Comparison of ENCODE assay signal across 9 cellular contexts in genomic region chr11:124717421-124717785, GRCh38. TPM values are rescaled to one million over a fixed set of nuclear protein-coding genes. Genes with fewer than 3 reads are reported as not detected.
A peak's percentile ranks its signal among the peaks of the same experiment; 100 is the strongest.
DNase-seq lines count a peak whose midpoint lies in the region; ATAC-seq and TF ChIP-seq lines count a peak whose summit lies in the region.
"Had no signal": no experiment of that assay in that cellular context is flagged by ENCODE, and none has a peak within 500 bp of the region (broad histone marks: within the 10 kb centered on the region; RNA-seq: fewer than 3 reads in every experiment).

No MANE protein-coding gene starts in this region.

- H3K27me3 Mint-ChIP-seq in activated CD4-positive, alpha-beta memory T cell treated with anti-CD3 and anti-CD28 coated beads for 36 hours = peaks cover 28% of the 10 kb centered on the region
- H3K27me3 Mint-ChIP-seq in activated CD4-positive, alpha-beta memory T cell treated with anti-CD3 and anti-CD28 coated beads, Interleukin-2, amount 10 ng/mL, durations not matched to agents 7 days and 5 days = peaks cover 56% of the 10 kb centered on the region
- H3K27me3 Mint-ChIP-seq in WTC11 (ENCODE audit: low read depth) = peaks cover 99% of the 10 kb centered on the region
- peaks cover 12 to 35% (median 25%) of the 10 kb centered on the region in 3 donors for H3K27me3 Mint-ChIP-seq in immature natural killer cell (ENCODE audit: low read depth in 3 of 3)

- peaks cover 0 to 9% of the 10 kb centered on the region in 2 donors for H3K4me1 ChIP-seq in thoracic aorta (ENCODE audit: control insufficient read depth in 1 of 2, low read depth in 2 of 2)

- intact Hi-C loops in activated CD4-positive, alpha-beta memory T cell treated with anti-CD3 and anti-CD28 coated beads for 36 hours (cut with micrococcal nuclease) = no loop called here

- H3K9me3 Mint-ChIP-seq in activated CD4-positive, alpha-beta memory T cell treated with anti-CD3 and anti-CD28 coated beads for 36 hours = no peaks in the 10 kb centered on the region
- H3K9me3 Mint-ChIP-seq in activated CD4-positive, alpha-beta memory T cell treated with anti-CD3 and anti-CD28 coated beads, Interleukin-2, amount 10 ng/mL, durations not matched to agents 7 days and 5 days = no peaks in the 10 kb centered on the region
- no peaks in the 10 kb centered on the region for H3K9me3 Mint-ChIP-seq in WTC11
- H3K9me3 Mint-ChIP-seq in immature natural killer cell = no peaks in the 10 kb centered on the region

- peak overlapping the region; percentile 63 to 69 for H3K27ac ChIP-seq in thoracic aorta

- H3K4me3 Mint-ChIP-seq in activated CD4-positive, alpha-beta memory T cell treated with anti-CD3 and anti-CD28 coated beads for 36 hours = peak overlapping the region; percentile 64
- H3K4me3 Mint-ChIP-seq in activated CD4-positive, alpha-beta memory T cell treated with anti-CD3 and anti-CD28 coated beads, Interleukin-2, amount 10 ng/mL, durations not matched to agents 7 days and 5 days = no peak overlapping the region
- H3K4me3 Mint-ChIP-seq in WTC11 (peak overlapping the region; percentile 81), immature natural killer cell (peak overlapping the region; percentile 67 to 86 (median 69))

- H3K4me1 Mint-ChIP-seq in activated CD4-positive, alpha-beta memory T cell treated with anti-CD3 and anti-CD28 coated beads for 36 hours (ENCODE audit: low read depth) = peaks cover 15% of the 10 kb centered on the region
- peaks cover 11% of the 10 kb centered on the region for H3K4me1 Mint-ChIP-seq in activated CD4-positive, alpha-beta memory T cell treated with anti-CD3 and anti-CD28 coated beads, Interleukin-2, amount 10 ng/mL, durations not matched to agents 7 days and 5 days
- H3K4me1 Mint-ChIP-seq in WTC11 (peaks cover 39% of the 10 kb centered on the region), immature natural killer cell (peaks cover 10 to 14% of the 10 kb centered on the region in 2 donors)

- H3K4me3 ChIP-seq in thoracic aorta = peak overlapping the region; percentile 61

- H3K27me3 ChIP-seq in thoracic aorta (replicated peaks; ENCODE audit: insufficient read depth) = no peaks in the 10 kb centered on the region

- CTCF ChIA-PET in activated CD4-positive, alpha-beta memory T cell treated with anti-CD3 and anti-CD28 coated beads for 36 hours (lab: Charles Lee) = interaction anchor here (0.8 to 1.9 kb wide), 3 partner anchors 35 to 48 kb away, joined by 3 to 10 read pairs (median 5); partner anchors contain the start of gene VSIG2
- CTCF ChIA-PET in activated CD4-positive, alpha-beta memory T cell treated with anti-CD3 and anti-CD28 coated beads, Interleukin-2, amount 10 ng/mL, durations not matched to agents 7 days and 5 days (lab: Charles Lee) = interaction anchor here (0.6 to 1.9 kb wide), 3 partner anchors 48 to 148 kb away, joined by 3 to 5 read pairs (median 3); no protein-coding TSS in a partner anchor
- CTCF ChIA-PET in WTC11 (lab: Charles Lee) = interaction anchor here (0.7 to 1.8 kb wide), 5 partner anchors 29 to 76 kb away, joined by 3 to 6 read pairs (median 4); partner anchors contain the start of genes SIAE and SPA17

- POLR2A ChIA-PET in activated CD4-positive, alpha-beta memory T cell treated with anti-CD3 and anti-CD28 coated beads for 36 hours (lab: Charles Lee) = no interaction called here
- POLR2A ChIA-PET in activated CD4-positive, alpha-beta memory T cell treated with anti-CD3 and anti-CD28 coated beads, Interleukin-2, amount 10 ng/mL, durations not matched to agents 7 days and 5 days (lab: Charles Lee) = interaction anchor here (0.5 kb wide), 1 partner anchor 38 kb away, joined by 4 read pairs; no protein-coding TSS in a partner anchor
- POLR2A ChIA-PET in WTC11 (lab: Charles Lee) = interaction anchor here (0.6 kb wide), 1 partner anchor 21 kb away, joined by 3 read pairs; no protein-coding TSS in a partner anchor

- no peak overlapping the region for H3K27ac Mint-ChIP-seq in activated CD4-positive, alpha-beta memory T cell treated with anti-CD3 and anti-CD28 coated beads for 36 hours
- no peak overlapping the region for H3K27ac Mint-ChIP-seq in activated CD4-positive, alpha-beta memory T cell treated with anti-CD3 and anti-CD28 coated beads, Interleukin-2, amount 10 ng/mL, durations not matched to agents 7 days and 5 days
- H3K27ac Mint-ChIP-seq in WTC11 (no peak overlapping the region), immature natural killer cell (no peak overlapping the region)

- no peaks in the 10 kb centered on the region for H3K36me3 Mint-ChIP-seq in activated CD4-positive, alpha-beta memory T cell treated with anti-CD3 and anti-CD28 coated beads for 36 hours
- no peaks in the 10 kb centered on the region for H3K36me3 Mint-ChIP-seq in activated CD4-positive, alpha-beta memory T cell treated with anti-CD3 and anti-CD28 coated beads, Interleukin-2, amount 10 ng/mL, durations not matched to agents 7 days and 5 days (ENCODE audit: low read depth)
- H3K36me3 Mint-ChIP-seq in WTC11 = no peaks in the 10 kb centered on the region
- peaks cover 0 to 4% (median 0%) of the 10 kb centered on the region in 3 donors for H3K36me3 Mint-ChIP-seq in immature natural killer cell

- no peaks in the 10 kb centered on the region for H3K36me3 ChIP-seq in thoracic aorta

- TF ChIP-seq CTCF in WTC11 (IDR thresholded peaks at IDR 0.05) (no peak), thoracic aorta (IDR thresholded peaks at IDR 0.05) (no peak)

- H3K9me3 ChIP-seq in thoracic aorta = no peaks in the 10 kb centered on the region

- ATAC-seq in WTC11 = no peak
- ATAC-seq in thoracic aorta (ENCODE audit: insufficient number of reproducible peaks, low FRiP score, low read depth) = no peak
- no peak for ATAC-seq in GM18511 (IDR thresholded peaks at IDR 0.05; ENCODE audit: unreplicated experiment)

- DNase-seq in activated CD4-positive, alpha-beta memory T cell treated with anti-CD3 and anti-CD28 coated beads for 36 hours = no peak
- no peak for DNase-seq in activated CD4-positive, alpha-beta memory T cell treated with anti-CD3 and anti-CD28 coated beads, Interleukin-2, amount 10 ng/mL, durations not matched to agents 7 days and 5 days
- DNase-seq in WTC11 (ENCODE audit: low spot score) (no peak), immature natural killer cell (no peak), thoracic aorta (ENCODE audit: low spot score) (no peak), COR-L47 (lab: John Stamatoyannopoulos, UW) (no peak), NCI-H510A (lab: John Stamatoyannopoulos, UW) (no peak)

TF ChIP-seq in WTC11, 78 proteins besides CTCF, POLR2A, EP300 and RAD21:
- TF ChIP-seq ATF1 (CRISPR knock-in tag; IDR thresholded peaks at IDR 0.05) = no peak

RNA-seq across cellular contexts. Expression of gene NRGN, which starts 22.3 kb away (rescaled TPM):
- 10 to 100 TPM; 15.3 to 17.0 TPM for total RNA-seq in activated CD4-positive, alpha-beta memory T cell treated with anti-CD3 and anti-CD28 coated beads for 36 hours
- total RNA-seq in activated CD4-positive, alpha-beta memory T cell treated with anti-CD3 and anti-CD28 coated beads, Interleukin-2, amount 10 ng/mL, durations not matched to agents 7 days and 5 days = 1 to 10 TPM; 7.3 to 8.4 TPM
- 1.9 to 2.9 TPM (median 2.5 TPM) in 3 replicates for total RNA-seq in WTC11 (2021)
- polyA plus RNA-seq in immature natural killer cell = 10 to 100 TPM in 1 of 3 donors, 1 to 10 TPM in 1, under 1 TPM in 1; 0.82 to 11.6 (median 3.0) TPM
- 10 to 100 TPM in 1 of 2 donors, 1 to 10 TPM in 1; 7.3 to 17.5 TPM for total RNA-seq in thoracic aorta

RNA-seq across cellular contexts. Expression of gene VSIG2, which starts 34.7 kb away (rescaled TPM):
- under 1 TPM; 0.31 to 0.34 TPM for total RNA-seq in activated CD4-positive, alpha-beta memory T cell treated with anti-CD3 and anti-CD28 coated beads for 36 hours
- total RNA-seq in activated CD4-positive, alpha-beta memory T cell treated with anti-CD3 and anti-CD28 coated beads, Interleukin-2, amount 10 ng/mL, durations not matched to agents 7 days and 5 days = under 1 TPM; 0.38 to 0.55 TPM
- 0.46 to 0.79 TPM (median 0.71 TPM) in 3 replicates for total RNA-seq in WTC11 (2021)
- not detected for polyA plus RNA-seq in immature natural killer cell
- 1 to 10 TPM; 1.2 to 2.7 TPM for total RNA-seq in thoracic aorta
- polyA plus RNA-seq: BJ had no signal

RNA-seq across cellular contexts. Expression of gene SPA17, which starts 43.7 kb away (rescaled TPM):
- total RNA-seq in activated CD4-positive, alpha-beta memory T cell treated with anti-CD3 and anti-CD28 coated beads for 36 hours = 1 to 10 TPM; 5.0 to 6.7 TPM
- total RNA-seq in activated CD4-positive, alpha-beta memory T cell treated with anti-CD3 and anti-CD28 coated beads, Interleukin-2, amount 10 ng/mL, durations not matched to agents 7 days and 5 days = 1 to 10 TPM; 3.4 to 3.8 TPM
- total RNA-seq in WTC11 (2021) (3.5 to 3.8 TPM (median 3.5 TPM) in 3 replicates), thoracic aorta (1 to 10 TPM; 3.9 to 6.4 TPM)
- 1 to 10 TPM in 1 of 3 donors, under 1 TPM in 1, not detected in 1; 0.36 to 1.2 TPM for polyA plus RNA-seq in immature natural killer cell

RNA-seq across cellular contexts. Expression of gene SIAE, which starts 43.9 kb away (rescaled TPM):
- total RNA-seq in activated CD4-positive, alpha-beta memory T cell treated with anti-CD3 and anti-CD28 coated beads for 36 hours = 10 to 100 TPM; 11.8 to 12.1 TPM
- 1 to 10 TPM; 5.1 to 8.2 TPM for total RNA-seq in activated CD4-positive, alpha-beta memory T cell treated with anti-CD3 and anti-CD28 coated beads, Interleukin-2, amount 10 ng/mL, durations not matched to agents 7 days and 5 days
- total RNA-seq in WTC11 (2021) = 4.4 to 4.9 TPM (median 4.8 TPM) in 3 replicates
- polyA plus RNA-seq in immature natural killer cell = 1 to 10 TPM; 1.7 to 2.9 (median 2.6) TPM
- 10 to 100 TPM in 1 of 2 donors, 1 to 10 TPM in 1; 9.7 to 20.0 TPM for total RNA-seq in thoracic aorta

RNA-seq across cellular contexts. Expression of gene ESAM, which starts 44.7 kb away (rescaled TPM):
- total RNA-seq in activated CD4-positive, alpha-beta memory T cell treated with anti-CD3 and anti-CD28 coated beads for 36 hours = under 1 TPM; 0.64 to 0.75 TPM
- 1 to 10 TPM; 1.0 to 1.6 TPM for total RNA-seq in activated CD4-positive, alpha-beta memory T cell treated with anti-CD3 and anti-CD28 coated beads, Interleukin-2, amount 10 ng/mL, durations not matched to agents 7 days and 5 days
- total RNA-seq in WTC11 (2021) = 0.44 to 0.64 TPM (median 0.48 TPM) in 3 replicates
- 1 to 10 TPM in 1 of 3 donors, under 1 TPM in 1, not detected in 1; 0.30 to 4.3 TPM for polyA plus RNA-seq in immature natural killer cell
- 100 to 1,000 TPM in 1 of 2 donors, 10 to 100 TPM in 1; 54.2 to 116 TPM for total RNA-seq in thoracic aorta
